10 cellular contexts compared by ENCODE assay signal in the genomic region with DNA sequence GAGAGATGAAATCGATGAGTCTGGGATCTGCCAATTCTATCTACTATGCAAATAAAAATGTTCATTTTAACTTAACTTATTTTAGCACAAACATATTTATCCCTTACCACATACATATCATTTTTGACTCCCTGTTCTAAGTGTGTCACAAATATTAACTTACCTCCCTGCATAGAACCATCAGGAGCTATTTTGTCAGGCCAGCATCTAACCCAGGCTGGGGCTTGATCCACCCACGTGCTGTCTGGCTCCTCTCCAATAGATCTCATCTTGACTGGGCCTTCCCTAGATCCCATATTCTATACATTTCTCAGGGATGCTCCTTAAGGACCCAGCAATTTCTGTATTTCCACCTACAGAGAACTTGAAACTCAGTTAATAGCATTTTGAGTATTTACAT. TPM values are rescaled to one million over a fixed set of nuclear protein-coding genes. Genes with fewer than 3 reads are reported as not detected.
"Had no signal": no experiment of that assay in that cellular context is flagged by ENCODE, and none has a peak within 500 bp of the region (broad histone marks: within the 10 kb centered on the region; RNA-seq: fewer than 3 reads in every experiment).

No MANE protein-coding gene starts in this region.

- DNase-seq: H9, HCEC 1CT, HFFc6, IMR-90, KG1 had no signal

- H3K4me3 ChIP-seq: GM23338, K562 had no signal

- H3K27ac ChIP-seq: HL-60 had no signal

RNA-seq across cellular contexts. Expression of a gene that starts 20.9 kb away (rescaled TPM):
- total RNA-seq: H1, H9, HFFc6, HT1080, IMR-90, K562 had no signal
- polyA plus RNA-seq: GM23338, IMR-90, K562 had no signal
